9 cellular contexts compared by ENCODE assay signal in genomic region chrX:47093248-47093647, GRCh38. TPM values are rescaled to one million over a fixed set of nuclear protein-coding genes. Genes with fewer than 3 reads are reported as not detected.
DNase-seq lines count a peak whose midpoint lies in the region; ATAC-seq, FAIRE-seq and TF ChIP-seq lines count a peak whose summit lies in the region.
"Had no signal": no experiment of that assay in that cellular context is flagged by ENCODE, and none has a peak within 500 bp of the region (broad histone marks: within the 10 kb centered on the region; RNA-seq: fewer than 3 reads in every experiment).

No MANE protein-coding gene starts in this region.

- peaks cover 2% of the 10 kb centered on the region for H3K9me3 Mint-ChIP-seq in glutamatergic neuron (ENCODE audit: unreplicated experiment)
- no peaks in the 10 kb centered on the region for H3K9me3 Mint-ChIP-seq in activated T-helper 1 cell treated with anti-CD3 and anti-CD28 coated beads, Interleukin-12 subunit alpha, Interleukin-12 subunit beta, Interleukin-2, Interleukin-4 antibody, amounts not matched to agents 30 ng/mL and 10 ng/mL and 1 ng/mL, durations not matched to agents 14 hours and 24 hours and 36 hours

- no peak for FAIRE-seq in HTR-8/SVneo (lab: Jason Lieb, UNC)

- H3K27ac Mint-ChIP-seq in glutamatergic neuron (ENCODE audit: unreplicated experiment), result no peak overlapping the region
- no peak overlapping the region for H3K27ac Mint-ChIP-seq in activated T-helper 1 cell treated with anti-CD3 and anti-CD28 coated beads, Interleukin-12 subunit alpha, Interleukin-12 subunit beta, Interleukin-2, Interleukin-4 antibody, amounts not matched to agents 30 ng/mL and 10 ng/mL and 1 ng/mL, durations not matched to agents 14 hours and 24 hours and 36 hours

- H3K36me3 Mint-ChIP-seq in glutamatergic neuron (ENCODE audit: unreplicated experiment), result no peaks in the 10 kb centered on the region
- H3K36me3 Mint-ChIP-seq in activated T-helper 1 cell treated with anti-CD3 and anti-CD28 coated beads, Interleukin-12 subunit alpha, Interleukin-12 subunit beta, Interleukin-2, Interleukin-4 antibody, amounts not matched to agents 30 ng/mL and 10 ng/mL and 1 ng/mL, durations not matched to agents 14 hours and 24 hours and 36 hours (ENCODE audit: low read depth), result no peaks in the 10 kb centered on the region

- peaks cover 1% of the 10 kb centered on the region for H3K27me3 Mint-ChIP-seq in glutamatergic neuron (ENCODE audit: unreplicated experiment)
- H3K27me3 Mint-ChIP-seq in activated T-helper 1 cell treated with anti-CD3 and anti-CD28 coated beads, Interleukin-12 subunit alpha, Interleukin-12 subunit beta, Interleukin-2, Interleukin-4 antibody, amounts not matched to agents 30 ng/mL and 10 ng/mL and 1 ng/mL, durations not matched to agents 14 hours and 24 hours and 36 hours (ENCODE audit: insufficient read depth), result peaks cover 2% of the 10 kb centered on the region

- H3K4me1 Mint-ChIP-seq in glutamatergic neuron (ENCODE audit: low read depth, unreplicated experiment), result peaks cover 9% of the 10 kb centered on the region
- no peaks in the 10 kb centered on the region for H3K4me1 Mint-ChIP-seq in activated T-helper 1 cell treated with anti-CD3 and anti-CD28 coated beads, Interleukin-12 subunit alpha, Interleukin-12 subunit beta, Interleukin-2, Interleukin-4 antibody, amounts not matched to agents 30 ng/mL and 10 ng/mL and 1 ng/mL, durations not matched to agents 14 hours and 24 hours and 36 hours (ENCODE audit: low read depth)

- DNase-seq in DMS53 (lab: John Stamatoyannopoulos, UW) (peak; percentile 63), HTR-8/SVneo (ENCODE audit: insufficient read length, low spot score) (peak; percentile 6), SW480 (ENCODE audit: low spot score) (peak; percentile 43), glutamatergic neuron (no peak)
- DNase-seq in activated T-helper 1 cell treated with anti-CD3 and anti-CD28 coated beads, Interleukin-12 subunit alpha, Interleukin-12 subunit beta, Interleukin-2, Interleukin-4 antibody, amounts not matched to agents 30 ng/mL and 10 ng/mL and 1 ng/mL, durations not matched to agents 14 hours and 24 hours and 36 hours (ENCODE audit: low spot score), result no peak

- no peak overlapping the region for H3K4me3 Mint-ChIP-seq in glutamatergic neuron (ENCODE audit: unreplicated experiment)
- H3K4me3 Mint-ChIP-seq in activated T-helper 1 cell treated with anti-CD3 and anti-CD28 coated beads, Interleukin-12 subunit alpha, Interleukin-12 subunit beta, Interleukin-2, Interleukin-4 antibody, amounts not matched to agents 30 ng/mL and 10 ng/mL and 1 ng/mL, durations not matched to agents 14 hours and 24 hours and 36 hours, result no peak overlapping the region

- intact Hi-C loops in activated T-helper 1 cell treated with anti-CD3 and anti-CD28 coated beads, Interleukin-12 subunit alpha, Interleukin-12 subunit beta, Interleukin-2, Interleukin-4 antibody, amounts not matched to agents 30 ng/mL and 10 ng/mL and 1 ng/mL, durations not matched to agents 14 hours and 24 hours and 36 hours (cut with micrococcal nuclease), result loop anchor here (5.0 kb wide), 1 partner anchor 336 kb away; the partner anchor contains the start of gene SLC9A7

- TF ChIP-seq CTCF in glutamatergic neuron (IDR thresholded peaks at IDR 0.05; ENCODE audit: partially characterized antibody, unreplicated experiment), result peak; percentile 32

- ATAC-seq in HG02763 (IDR thresholded peaks at IDR 0.05; ENCODE audit: unreplicated experiment), result no peak
- ATAC-seq in HG02759 (IDR thresholded peaks at IDR 0.05; ENCODE audit: unreplicated experiment), result no peak
- no peak for ATAC-seq in GM21723 (IDR thresholded peaks at IDR 0.05; ENCODE audit: unreplicated experiment)

RNA-seq across cellular contexts. Expression of gene RGN, which starts 15.0 kb away (rescaled TPM):
- 2.7 TPM for total RNA-seq in glutamatergic neuron (ENCODE audit: unreplicated experiment)
- not detected in 2 replicates for total RNA-seq in activated T-helper 1 cell treated with anti-CD3 and anti-CD28 coated beads, Interleukin-12 subunit alpha, Interleukin-12 subunit beta, Interleukin-2, Interleukin-4 antibody, amounts not matched to agents 30 ng/mL and 10 ng/mL and 1 ng/mL, durations not matched to agents 14 hours and 24 hours and 36 hours
- total RNA-seq: SJSA1 had no signal

RNA-seq across cellular contexts. Expression of gene NDUFB11, which starts 51.3 kb away (rescaled TPM):
- 161 TPM for total RNA-seq in glutamatergic neuron (ENCODE audit: unreplicated experiment)
- total RNA-seq in activated T-helper 1 cell treated with anti-CD3 and anti-CD28 coated beads, Interleukin-12 subunit alpha, Interleukin-12 subunit beta, Interleukin-2, Interleukin-4 antibody, amounts not matched to agents 30 ng/mL and 10 ng/mL and 1 ng/mL, durations not matched to agents 14 hours and 24 hours and 36 hours, result 84.5 and 88.7 TPM in 2 replicates

RNA-seq across cellular contexts. Expression of gene RBM10, which starts 51.8 kb away (rescaled TPM):
- 74.6 TPM for total RNA-seq in glutamatergic neuron (ENCODE audit: unreplicated experiment)
- total RNA-seq in activated T-helper 1 cell treated with anti-CD3 and anti-CD28 coated beads, Interleukin-12 subunit alpha, Interleukin-12 subunit beta, Interleukin-2, Interleukin-4 antibody, amounts not matched to agents 30 ng/mL and 10 ng/mL and 1 ng/mL, durations not matched to agents 14 hours and 24 hours and 36 hours, result 62.0 and 64.1 TPM in 2 replicates

Comparison
In these comparisons a context has a peak if more than half of its experiments do, and no peak if none do; other contexts are left out.
1. DNase-seq: peak in DMS53 (single experiment), HTR-8/SVneo (single experiment) and SW480 (single experiment); none in glutamatergic neuron (single experiment) and activated T-helper 1 cell treated with anti-CD3 and anti-CD28 coated beads, Interleukin-12 subunit alpha, Interleukin-12 subunit beta, Interleukin-2, Interleukin-4 antibody, amounts not matched to agents 30 ng/mL and 10 ng/mL and 1 ng/mL, durations not matched to agents 14 hours and 24 hours and 36 hours (single experiment).